13 cellular contexts compared by ENCODE assay signal in the genomic region with DNA sequence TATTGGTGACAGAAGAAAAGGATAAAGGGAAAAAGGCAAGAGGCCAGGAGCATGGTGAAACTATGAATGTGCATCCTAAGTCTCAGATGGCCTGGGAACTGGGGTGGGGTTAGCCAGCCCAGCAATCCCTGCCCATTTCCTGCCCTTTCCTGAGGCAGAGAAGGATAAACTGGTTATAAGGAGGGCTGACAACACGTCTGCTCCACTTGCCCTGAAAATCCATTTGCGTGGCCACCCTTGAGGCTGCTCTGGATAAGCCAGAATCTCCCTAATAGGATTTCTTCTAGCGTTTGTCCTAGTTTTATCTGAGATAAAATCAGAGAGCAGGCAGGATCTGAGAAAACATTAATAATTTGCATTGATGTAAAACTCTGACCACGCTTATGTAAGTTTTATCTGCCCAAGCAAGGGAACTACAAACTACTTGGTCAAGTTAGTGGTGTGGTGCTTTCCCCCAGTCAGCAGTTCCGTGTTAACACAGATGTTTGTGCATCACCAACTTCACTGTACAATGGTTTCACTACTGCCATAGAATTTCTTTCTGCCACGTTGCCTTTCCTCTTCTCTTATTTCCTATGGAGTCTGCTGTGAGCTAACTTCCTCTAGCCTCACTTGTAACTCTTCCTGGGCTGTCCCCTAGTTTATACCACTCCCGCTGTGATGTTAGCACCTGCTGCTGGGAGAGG.
A peak's percentile ranks its signal among the peaks of the same experiment; 100 is the strongest.
DNase-seq lines count a peak whose midpoint lies in the region; ATAC-seq and TF ChIP-seq lines count a peak whose summit lies in the region.
"Had no signal": no experiment of that assay in that cellular context is flagged by ENCODE, and none has a peak within 500 bp of the region (broad histone marks: within the 10 kb centered on the region; RNA-seq: fewer than 3 reads in every experiment).

No MANE protein-coding gene starts in this region.

- no peaks in the 10 kb centered on the region for H3K9me3 ChIP-seq in colonic mucosa

- CTCF ChIA-PET in activated CD8-positive, alpha-beta T cell treated with anti-CD3 and anti-CD28 coated beads for 36 hours (lab: Charles Lee) = no interaction called here
- CTCF ChIA-PET in activated CD8-positive, alpha-beta T cell treated with anti-CD3 and anti-CD28 coated beads, Interleukin-2, amount 10 ng/mL, durations not matched to agents 7 days and 5 days (lab: Charles Lee) = no interaction called here

- H3K4me1 Mint-ChIP-seq in activated CD8-positive, alpha-beta T cell treated with anti-CD3 and anti-CD28 coated beads for 36 hours (ENCODE audit: low read depth) = no peaks in the 10 kb centered on the region
- no peaks in the 10 kb centered on the region for H3K4me1 Mint-ChIP-seq in activated CD8-positive, alpha-beta T cell treated with anti-CD3 and anti-CD28 coated beads, Interleukin-2, amount 10 ng/mL, durations not matched to agents 7 days and 5 days (ENCODE audit: low read depth)
- H3K4me1 Mint-ChIP-seq in stimulated activated naive CD8-positive, alpha-beta T cell treated with anti-CD3 and anti-CD28 coated beads, Interleukin-15, amount 100 ng/mL, for 72 hours = peaks cover 6% of the 10 kb centered on the region

- peak; percentile 7 for DNase-seq in activated CD8-positive, alpha-beta T cell treated with anti-CD3 and anti-CD28 coated beads for 36 hours
- no peak for DNase-seq in activated CD8-positive, alpha-beta T cell treated with anti-CD3 and anti-CD28 coated beads, Interleukin-2, amount 10 ng/mL, durations not matched to agents 7 days and 5 days
- DNase-seq in stimulated activated naive CD8-positive, alpha-beta T cell treated with anti-CD3 and anti-CD28 coated beads, Interleukin-15, amount 100 ng/mL, for 72 hours = peak in 1 of 2 donors; percentile 38
- DNase-seq in NCI-H1048 (lab: John Stamatoyannopoulos, UW) (no peak), nucleus accumbens (lab: John Stamatoyannopoulos, UW) (no peak), colonic mucosa (no peak)
- DNase-seq: 8988T; stimulated activated CD4-positive, alpha-beta T cell treated with anti-CD3 and anti-CD28 coated beads, Interleukin-1b, Interleukin-23, amount 100 ng/mL, for 48 hours had no signal

- no peaks in the 10 kb centered on the region for H3K36me3 Mint-ChIP-seq in activated CD8-positive, alpha-beta T cell treated with anti-CD3 and anti-CD28 coated beads for 36 hours (ENCODE audit: low read depth)
- H3K36me3 Mint-ChIP-seq in activated CD8-positive, alpha-beta T cell treated with anti-CD3 and anti-CD28 coated beads, Interleukin-2, amount 10 ng/mL, durations not matched to agents 7 days and 5 days (ENCODE audit: low read depth) = no peaks in the 10 kb centered on the region
- H3K36me3 Mint-ChIP-seq: natural killer cell treated with Interleukin-12 subunit alpha and Interleukin-12 subunit beta and Interleukin-15 and Interleukin-18, amount 100 ng/mL, for 72 hours had no signal

- ATAC-seq in activated CD8-positive, alpha-beta T cell treated with anti-CD3 and anti-CD28 coated beads for 36 hours = no peak
- no peak for ATAC-seq in activated CD8-positive, alpha-beta T cell treated with anti-CD3 and anti-CD28 coated beads, Interleukin-2, amount 10 ng/mL, durations not matched to agents 7 days and 5 days
- ATAC-seq in HG02623 (IDR thresholded peaks at IDR 0.05; ENCODE audit: unreplicated experiment) (peak; percentile 97), HG03469 (IDR thresholded peaks at IDR 0.05; ENCODE audit: unreplicated experiment) (peak; percentile 90)
- peak; percentile 94 for ATAC-seq in stimulated activated naive CD8-positive, alpha-beta T cell treated with anti-CD3 and anti-CD28 coated beads, Interleukin-15, amount 100 ng/mL, for 72 hours
- ATAC-seq: natural killer cell treated with Interleukin-12 subunit alpha and Interleukin-12 subunit beta and Interleukin-15 and Interleukin-18, amount 100 ng/mL, for 72 hours had no signal

- no peaks in the 10 kb centered on the region for H3K27me3 ChIP-seq in colonic mucosa

- H3K36me3 ChIP-seq in colonic mucosa = no peaks in the 10 kb centered on the region

- H3K9ac ChIP-seq in colonic mucosa (ENCODE audit: low read depth in 2 of 2, low read length in 2 of 2) = no peak overlapping the region

- intact Hi-C loops in activated CD8-positive, alpha-beta T cell treated with anti-CD3 and anti-CD28 coated beads for 36 hours (cut with micrococcal nuclease) = no loop called here
- intact Hi-C loops in colonic mucosa (cut with DNase I) = no loop called here

- H3K27ac ChIP-seq in colonic mucosa = no peak overlapping the region
- H3K27ac ChIP-seq: coronary artery had no signal

- no peak overlapping the region for H3K27ac Mint-ChIP-seq in activated CD8-positive, alpha-beta T cell treated with anti-CD3 and anti-CD28 coated beads for 36 hours
- H3K27ac Mint-ChIP-seq in activated CD8-positive, alpha-beta T cell treated with anti-CD3 and anti-CD28 coated beads, Interleukin-2, amount 10 ng/mL, durations not matched to agents 7 days and 5 days = no peak overlapping the region
- H3K27ac Mint-ChIP-seq in stimulated activated naive CD8-positive, alpha-beta T cell treated with anti-CD3 and anti-CD28 coated beads, Interleukin-15, amount 100 ng/mL, for 72 hours = no peak overlapping the region
- H3K27ac Mint-ChIP-seq: natural killer cell treated with Interleukin-12 subunit alpha and Interleukin-12 subunit beta and Interleukin-15 and Interleukin-18, amount 100 ng/mL, for 72 hours; T-helper 1 cell treated with Interleukin-12 subunit alpha and Interleukin-12 subunit beta and Interleukin-4 antibody, amounts not matched to agents 30 μg/mL and 1 μg/mL, for 36 hours had no signal

- POLR2A ChIA-PET in activated CD8-positive, alpha-beta T cell treated with anti-CD3 and anti-CD28 coated beads for 36 hours (lab: Charles Lee) = no interaction called here
- POLR2A ChIA-PET in activated CD8-positive, alpha-beta T cell treated with anti-CD3 and anti-CD28 coated beads, Interleukin-2, amount 10 ng/mL, durations not matched to agents 7 days and 5 days (lab: Charles Lee) = no interaction called here

- no peak overlapping the region for H3K4me3 Mint-ChIP-seq in activated CD8-positive, alpha-beta T cell treated with anti-CD3 and anti-CD28 coated beads for 36 hours
- no peak overlapping the region for H3K4me3 Mint-ChIP-seq in activated CD8-positive, alpha-beta T cell treated with anti-CD3 and anti-CD28 coated beads, Interleukin-2, amount 10 ng/mL, durations not matched to agents 7 days and 5 days
- H3K4me3 Mint-ChIP-seq in stimulated activated naive CD8-positive, alpha-beta T cell treated with anti-CD3 and anti-CD28 coated beads, Interleukin-15, amount 100 ng/mL, for 72 hours = no peak overlapping the region
- H3K4me3 Mint-ChIP-seq: natural killer cell treated with Interleukin-12 subunit alpha and Interleukin-12 subunit beta and Interleukin-15 and Interleukin-18, amount 100 ng/mL, for 72 hours; T-helper 1 cell treated with Interleukin-12 subunit alpha and Interleukin-12 subunit beta and Interleukin-4 antibody, amounts not matched to agents 30 μg/mL and 1 μg/mL, for 36 hours had no signal

- peaks cover 5% of the 10 kb centered on the region for H3K27me3 Mint-ChIP-seq in activated CD8-positive, alpha-beta T cell treated with anti-CD3 and anti-CD28 coated beads for 36 hours
- no peaks in the 10 kb centered on the region for H3K27me3 Mint-ChIP-seq in activated CD8-positive, alpha-beta T cell treated with anti-CD3 and anti-CD28 coated beads, Interleukin-2, amount 10 ng/mL, durations not matched to agents 7 days and 5 days (ENCODE audit: low read depth)
- peaks cover 19% of the 10 kb centered on the region for H3K27me3 Mint-ChIP-seq in stimulated activated naive CD8-positive, alpha-beta T cell treated with anti-CD3 and anti-CD28 coated beads, Interleukin-15, amount 100 ng/mL, for 72 hours

- no peaks in the 10 kb centered on the region for H3K4me1 ChIP-seq in colonic mucosa

- no peak overlapping the region for H3K4me3 ChIP-seq in colonic mucosa
- H3K4me3 ChIP-seq: coronary artery had no signal

- TF ChIP-seq CTCF in activated CD8-positive, alpha-beta T cell treated with anti-CD3 and anti-CD28 coated beads for 36 hours (IDR thresholded peaks at IDR 0.05) = no peak
- no peak for TF ChIP-seq CTCF in colonic mucosa (IDR thresholded peaks at IDR 0.05)

- no peaks in the 10 kb centered on the region for H3K9me3 Mint-ChIP-seq in activated CD8-positive, alpha-beta T cell treated with anti-CD3 and anti-CD28 coated beads for 36 hours
- H3K9me3 Mint-ChIP-seq in activated CD8-positive, alpha-beta T cell treated with anti-CD3 and anti-CD28 coated beads, Interleukin-2, amount 10 ng/mL, durations not matched to agents 7 days and 5 days (ENCODE audit: insufficient read depth) = no peaks in the 10 kb centered on the region
- no peaks in the 10 kb centered on the region for H3K9me3 Mint-ChIP-seq in stimulated activated naive CD8-positive, alpha-beta T cell treated with anti-CD3 and anti-CD28 coated beads, Interleukin-15, amount 100 ng/mL, for 72 hours
- H3K9me3 Mint-ChIP-seq: T-helper 1 cell treated with Interleukin-12 subunit alpha and Interleukin-12 subunit beta and Interleukin-4 antibody, amounts not matched to agents 30 μg/mL and 1 μg/mL, for 36 hours had no signal

Comparison
In these comparisons a context has a peak if more than half of its experiments do, and no peak if none do; other contexts are left out.
1. ATAC-seq: peak in HG02623 (single experiment), HG03469 (single experiment) and stimulated activated naive CD8-positive, alpha-beta T cell treated with anti-CD3 and anti-CD28 coated beads, Interleukin-15, amount 100 ng/mL, for 72 hours (single experiment); none in activated CD8-positive, alpha-beta T cell treated with anti-CD3 and anti-CD28 coated beads for 36 hours (single experiment) and activated CD8-positive, alpha-beta T cell treated with anti-CD3 and anti-CD28 coated beads, Interleukin-2, amount 10 ng/mL, durations not matched to agents 7 days and 5 days (single experiment).